In genomic region chr7:137642467-137642866, GRCh38 we compare ENCODE assay signal across 18 cellular contexts.
DNase-seq lines count a peak whose midpoint lies in the region; ATAC-seq and TF ChIP-seq lines count a peak whose summit lies in the region.
"Had no signal": no experiment of that assay in that cellular context is flagged by ENCODE, and none has a peak within 500 bp of the region (broad histone marks: within the 10 kb centered on the region; RNA-seq: fewer than 3 reads in every experiment).

No MANE protein-coding gene starts in this region.

- no peak overlapping the region for H3K4me3 Mint-ChIP-seq in HFFc6
- H3K4me3 Mint-ChIP-seq: CD4-positive, CD25-positive, alpha-beta regulatory T cell; neural crest cell; stimulated activated memory B cell treated with anti-CD40 and anti-IgM and Interleukin-4, amounts not matched to agents 10 μg/mL and 1 μg/mL and 100 μg/mL, for 72 hours had no signal

- H3K27me3 Mint-ChIP-seq in HFFc6 (ENCODE audit: insufficient read depth) = peaks cover 8% of the 10 kb centered on the region
- H3K27me3 Mint-ChIP-seq: CD4-positive, CD25-positive, alpha-beta regulatory T cell; stimulated activated memory B cell treated with anti-CD40 and anti-IgM and Interleukin-4, amounts not matched to agents 10 μg/mL and 1 μg/mL and 100 μg/mL, for 72 hours had no signal

- no peak overlapping the region for H3K27ac Mint-ChIP-seq in HFFc6
- H3K27ac Mint-ChIP-seq: CD4-positive, CD25-positive, alpha-beta regulatory T cell; stimulated activated memory B cell treated with anti-CD40 and anti-IgM and Interleukin-4, amounts not matched to agents 10 μg/mL and 1 μg/mL and 100 μg/mL, for 72 hours had no signal

- intact Hi-C loops in mucosa of descending colon (cut with DNase I, micrococcal nuclease) (no loop called here), posterior cingulate gyrus (cut with DNase I) (no loop called here)

- ATAC-seq in RWPE2 (ENCODE audit: low read depth) (peak; percentile 79), mucosa of descending colon (no peak)
- ATAC-seq: Panc1; sciatic nerve; stimulated activated memory B cell treated with anti-CD40 and anti-IgM and Interleukin-4, amounts not matched to agents 10 μg/mL and 1 μg/mL and 100 μg/mL, for 72 hours had no signal

- H3K36me3 Mint-ChIP-seq in HFFc6 (ENCODE audit: low read depth) = 0 out of 2 replicates have a peak, but pooled peaks cover 3% of the 10 kb centered on the region
- H3K36me3 Mint-ChIP-seq: CD4-positive, CD25-positive, alpha-beta regulatory T cell; stimulated activated memory B cell treated with anti-CD40 and anti-IgM and Interleukin-4, amounts not matched to agents 10 μg/mL and 1 μg/mL and 100 μg/mL, for 72 hours had no signal

- TF ChIP-seq CTCF in HFFc6 (IDR thresholded peaks at IDR 0.05) (no peak), RWPE2 (IDR thresholded peaks at IDR 0.05; ENCODE audit: poor library complexity, severe bottlenecking) (no peak), fibroblast of mammary gland (conservative IDR thresholded peaks at IDR 0.05; ENCODE audit: control insufficient read depth, insufficient read depth, low read depth, low read length) (no peak), mucosa of descending colon (IDR thresholded peaks at IDR 0.05) (no peak)

- peaks cover 5% of the 10 kb centered on the region for H3K27me3 ChIP-seq in RWPE2 (ENCODE audit: insufficient read depth, poor library complexity, severe bottlenecking)

- no peaks in the 10 kb centered on the region for H3K36me3 ChIP-seq in RWPE2 (ENCODE audit: low read depth)
- no peaks in the 10 kb centered on the region for H3K36me3 ChIP-seq in mucosa of descending colon (ENCODE audit: low read depth)
- H3K36me3 ChIP-seq: esophagus muscularis mucosa had no signal

- DNase-seq in AML-193 (lab: John Stamatoyannopoulos, UW) (peak; percentile 71 to 75), HFFc6 (peak; percentile 85), RWPE2 (ENCODE audit: low spot score) (no peak), fibroblast of mammary gland (ENCODE audit: low read depth) (peak; percentile 27), NCI-H1694 treated with DMSO at 0.1 percent for 48 hours (lab: John Stamatoyannopoulos, UW) (no peak), mucosa of descending colon (no peak), posterior cingulate gyrus (no peak), NCI-H345 (lab: John Stamatoyannopoulos, UW) (no peak)
- DNase-seq: activated CD4-positive, alpha-beta T cell treated with anti-CD3 and anti-CD28 coated beads for 4 hours; CD4-positive, CD25-positive, alpha-beta regulatory T cell; GOT3; stimulated activated CD4-positive, alpha-beta T cell treated with anti-CD3 and anti-CD28 coated beads, Interleukin-4, amount 100 ng/mL, for 4 hours had no signal

- H3K4me1 ChIP-seq in RWPE2 (ENCODE audit: insufficient read depth, poor library complexity, severe bottlenecking) (no peaks in the 10 kb centered on the region), mucosa of descending colon (ENCODE audit: low read depth) (no peaks in the 10 kb centered on the region)

- 0 out of 2 replicates have a peak, but pooled peaks cover 4% of the 10 kb centered on the region for H3K9me3 Mint-ChIP-seq in HFFc6
- H3K9me3 Mint-ChIP-seq: CD4-positive, CD25-positive, alpha-beta regulatory T cell; stimulated activated memory B cell treated with anti-CD40 and anti-IgM and Interleukin-4, amounts not matched to agents 10 μg/mL and 1 μg/mL and 100 μg/mL, for 72 hours had no signal

- H3K27ac ChIP-seq in RWPE2 (ENCODE audit: poor library complexity, severe bottlenecking) = no peak overlapping the region
- H3K27ac ChIP-seq: esophagus muscularis mucosa had no signal

- H3K4me3 ChIP-seq in RWPE2 (ENCODE audit: severe bottlenecking) (no peak overlapping the region), fibroblast of mammary gland (ENCODE audit: control insufficient read depth, low read depth, low read length) (no peak overlapping the region), mucosa of descending colon (no peak overlapping the region)
- H3K4me3 ChIP-seq: esophagus muscularis mucosa, lung had no signal

- peaks cover 2% of the 10 kb centered on the region for H3K9me3 ChIP-seq in RWPE2 (ENCODE audit: severe bottlenecking)
- no peaks in the 10 kb centered on the region for H3K9me3 ChIP-seq in mucosa of descending colon
- H3K9me3 ChIP-seq: esophagus muscularis mucosa had no signal

- peaks cover 27% of the 10 kb centered on the region for H3K4me1 Mint-ChIP-seq in HFFc6 (ENCODE audit: low read depth)
- H3K4me1 Mint-ChIP-seq: CD4-positive, CD25-positive, alpha-beta regulatory T cell; neural crest cell; stimulated activated memory B cell treated with anti-CD40 and anti-IgM and Interleukin-4, amounts not matched to agents 10 μg/mL and 1 μg/mL and 100 μg/mL, for 72 hours had no signal

Comparison
In these comparisons a context has a peak if more than half of its experiments do, and no peak if none do; other contexts are left out.
1. DNase-seq: peak in AML-193 (2 of 2), HFFc6 (single experiment) and fibroblast of mammary gland (single experiment); none in RWPE2 (single experiment), NCI-H1694 treated with DMSO at 0.1 percent for 48 hours (single experiment), mucosa of descending colon (0 of 3), posterior cingulate gyrus (0 of 10) and NCI-H345 (single experiment).